Comparison of ENCODE assay signal across 15 cellular contexts in genomic region chr3:9859530-9860025, GRCh38. TPM values are rescaled to one million over a fixed set of nuclear protein-coding genes. Genes with fewer than 3 reads are reported as not detected.
DNase-seq lines count a peak whose midpoint lies in the region; ATAC-seq and TF ChIP-seq lines count a peak whose summit lies in the region.
"Had no signal": no experiment of that assay in that cellular context is flagged by ENCODE, and none has a peak within 500 bp of the region (broad histone marks: within the 10 kb centered on the region; RNA-seq: fewer than 3 reads in every experiment).

No MANE protein-coding gene starts in this region.

- H3K4me1 Mint-ChIP-seq in activated T-helper 17 cell treated with anti-CD3 and anti-CD28 coated beads, Interleukin-2, amount 50 U/mL, for 72 hours = no peaks in the 10 kb centered on the region
- H3K4me1 Mint-ChIP-seq: B cell had no signal

- DNase-seq in H7 = peak; percentile 23
- peak; percentile 66 for DNase-seq in posterior vena cava (ENCODE audit: low spot score)
- DNase-seq: C1 segment of cervical spinal cord; Calu3; CD4-positive, alpha-beta T cell; DMS 273 treated with DMSO at 0.1 percent for 48 hours; DMS79; GM23248 had no signal

- no peaks in the 10 kb centered on the region for H3K36me3 Mint-ChIP-seq in activated T-helper 17 cell treated with anti-CD3 and anti-CD28 coated beads, Interleukin-2, amount 50 U/mL, for 72 hours (ENCODE audit: low read depth)

- no peaks in the 10 kb centered on the region for H3K9me3 ChIP-seq in gastroesophageal sphincter

- H3K27me3 ChIP-seq in H7 (ENCODE audit: control insufficient read depth, insufficient read depth, low read length) = peaks cover 7% of the 10 kb centered on the region; the same call in 1 of the 2 replicates
- no peaks in the 10 kb centered on the region for H3K27me3 ChIP-seq in gastroesophageal sphincter

- H3K9me3 Mint-ChIP-seq in activated T-helper 17 cell treated with anti-CD3 and anti-CD28 coated beads, Interleukin-2, amount 50 U/mL, for 72 hours = no peaks in the 10 kb centered on the region
- H3K9me3 Mint-ChIP-seq: CD4-positive, alpha-beta T cell; H9 had no signal

- TF ChIP-seq EP300 in gastroesophageal sphincter (IDR thresholded peaks at IDR 0.05) = no peak

- TF ChIP-seq POLR2A in gastroesophageal sphincter (IDR thresholded peaks at IDR 0.05) = no peak

- peaks cover 5% of the 10 kb centered on the region for H3K27me3 Mint-ChIP-seq in activated T-helper 17 cell treated with anti-CD3 and anti-CD28 coated beads, Interleukin-2, amount 50 U/mL, for 72 hours

- no peak overlapping the region for H3K27ac ChIP-seq in gastroesophageal sphincter
- H3K27ac ChIP-seq: GM23248 had no signal

- no CpG with 5 or more reads among the region's 12 CpGs for WGBS in gastroesophageal sphincter (ENCODE audit: low coverage in 1 of 2), 2 donors

- H3K4me3 Mint-ChIP-seq in activated T-helper 17 cell treated with anti-CD3 and anti-CD28 coated beads, Interleukin-2, amount 50 U/mL, for 72 hours = no peak overlapping the region
- H3K4me3 Mint-ChIP-seq: B cell; CD4-positive, alpha-beta T cell; H9 had no signal

- no peak for TF ChIP-seq CTCF in gastroesophageal sphincter (IDR thresholded peaks at IDR 0.05)

- H3K36me3 ChIP-seq in H7 (replicated peaks; ENCODE audit: control insufficient read depth, insufficient read depth, low read length) (no peaks in the 10 kb centered on the region), gastroesophageal sphincter (no peaks in the 10 kb centered on the region)

- intact Hi-C loops in posterior vena cava (cut with DNase I) = no loop called here

- peak overlapping the region; percentile 16 for H3K27ac Mint-ChIP-seq in activated T-helper 17 cell treated with anti-CD3 and anti-CD28 coated beads, Interleukin-2, amount 50 U/mL, for 72 hours
- H3K27ac Mint-ChIP-seq: B cell; CD4-positive, alpha-beta T cell; H9 had no signal

- no peak overlapping the region for H3K4me3 ChIP-seq in H7 (ENCODE audit: insufficient read depth, low read depth, low read length)
- no peak overlapping the region for H3K4me3 ChIP-seq in gastroesophageal sphincter
- H3K4me3 ChIP-seq: GM12878, GM23248 had no signal

- H3K4me1 ChIP-seq in gastroesophageal sphincter = peaks cover 0 to 26% (median 18%) of the 10 kb centered on the region in 3 donors

- no peak for ATAC-seq in activated T-helper 17 cell treated with anti-CD3 and anti-CD28 coated beads, Interleukin-2, amount 50 U/mL, for 72 hours (replicated peaks)
- ATAC-seq in HG03521 (IDR thresholded peaks at IDR 0.05; ENCODE audit: unreplicated experiment) (no peak), gastroesophageal sphincter (no peak)
- ATAC-seq: GM12878 had no signal

RNA-seq across cellular contexts. Expression of gene RPUSD3, which starts 15.8 kb away (rescaled TPM):
- 117 and 131 TPM in 2 replicates for total RNA-seq in H7 (2014; rRNA removed; shearing (Covaris generic))
- 10 to 100 TPM; 65.9 to 66.9 TPM for total RNA-seq in activated T-helper 17 cell treated with anti-CD3 and anti-CD28 coated beads, Interleukin-2, amount 50 U/mL, for 72 hours
- total RNA-seq in posterior vena cava = 10 to 100 TPM; 18.2 to 20.0 TPM
- total RNA-seq in gastroesophageal sphincter = 10 to 100 TPM; 23.7 to 43.1 (median 32.6) TPM

RNA-seq across cellular contexts. Expression of gene CIDEC, which starts 20.5 kb away (rescaled TPM):
- total RNA-seq in H7 (2014; rRNA removed; shearing (Covaris generic)) = not detected in 2 replicates
- total RNA-seq in activated T-helper 17 cell treated with anti-CD3 and anti-CD28 coated beads, Interleukin-2, amount 50 U/mL, for 72 hours = under 1 TPM in 1 of 2 donors, not detected in 1; 0.42 TPM
- total RNA-seq in posterior vena cava (1 to 10 TPM; 1.2 to 2.9 TPM), gastroesophageal sphincter (10 to 100 TPM in 1 of 4 donors, 1 to 10 TPM in 1, under 1 TPM in 1, not detected in 1; 0.35 to 12.4 (median 1.6) TPM)
- total RNA-seq: B cell; CD4-positive, alpha-beta T cell; G401; GM12878; GM23248; H9 had no signal

RNA-seq across cellular contexts. Expression of gene JAGN1, which starts 30.8 kb away (rescaled TPM):
- total RNA-seq in H7 (2014; rRNA removed; shearing (Covaris generic)) = 15.0 and 15.1 TPM in 2 replicates
- 10 to 100 TPM; 22.8 to 32.0 TPM for total RNA-seq in activated T-helper 17 cell treated with anti-CD3 and anti-CD28 coated beads, Interleukin-2, amount 50 U/mL, for 72 hours
- 10 to 100 TPM; 19.6 to 20.0 TPM for total RNA-seq in posterior vena cava
- 10 to 100 TPM; 23.4 to 39.3 (median 31.7) TPM for total RNA-seq in gastroesophageal sphincter

RNA-seq across cellular contexts. Expression of gene IL17RE, which starts 43.1 kb away (rescaled TPM):
- 1.5 and 1.9 TPM in 2 replicates for total RNA-seq in H7 (2014; rRNA removed; shearing (Covaris generic))
- total RNA-seq in activated T-helper 17 cell treated with anti-CD3 and anti-CD28 coated beads, Interleukin-2, amount 50 U/mL, for 72 hours = 10 to 100 TPM in 1 of 2 donors, 1 to 10 TPM in 1; 5.9 to 20.1 TPM
- 1 to 10 TPM; 9.6 to 10.0 TPM for total RNA-seq in posterior vena cava
- total RNA-seq in gastroesophageal sphincter = under 1 TPM; 0.47 to 0.85 (median 0.79) TPM
- total RNA-seq: B cell had no signal

RNA-seq across cellular contexts. Expression of gene TTLL3, which starts 49.5 kb away (rescaled TPM):
- total RNA-seq in H7 (2014; rRNA removed; shearing (Covaris generic)) = 3.7 and 7.4 TPM in 2 replicates
- total RNA-seq in activated T-helper 17 cell treated with anti-CD3 and anti-CD28 coated beads, Interleukin-2, amount 50 U/mL, for 72 hours = 100 to 1,000 TPM in 1 of 2 donors, 10 to 100 TPM in 1; 55.9 to 123 TPM
- total RNA-seq in posterior vena cava = 10 to 100 TPM; 24.9 to 44.4 TPM
- total RNA-seq in gastroesophageal sphincter = 10 to 100 TPM in 3 of 4 donors, 1 to 10 TPM in 1; 6.2 to 71.3 (median 29.5) TPM
